9 cellular contexts compared by ENCODE assay signal in genomic region chr15:72599855-72600464, GRCh38. TPM values are rescaled to one million over a fixed set of nuclear protein-coding genes. Genes with fewer than 3 reads are reported as not detected.
DNase-seq lines count a peak whose midpoint lies in the region; TF ChIP-seq lines count a peak whose summit lies in the region.
"Had no signal": no experiment of that assay in that cellular context is flagged by ENCODE, and none has a peak within 500 bp of the region (broad histone marks: within the 10 kb centered on the region; RNA-seq: fewer than 3 reads in every experiment).

No MANE protein-coding gene starts in this region.

- no peak for TF ChIP-seq EP300 in ovary (IDR thresholded peaks at IDR 0.05)

- no peak overlapping the region for H3K9ac ChIP-seq in SK-N-MC (ENCODE audit: insufficient read length)

- H3K4me1 ChIP-seq in ovary (ENCODE audit: insufficient read depth): no peaks in the 10 kb centered on the region

- TF ChIP-seq CTCF in ovary (IDR thresholded peaks at IDR 0.05) (peak in 2 of 3 donors; percentile 20 to 27), lower leg skin (IDR thresholded peaks at IDR 0.05) (no peak)

- H3K9me3 ChIP-seq in SK-N-MC (ENCODE audit: low read depth, low read length) (no peaks in the 10 kb centered on the region), ovary (no peaks in the 10 kb centered on the region)

- H3K4me3 ChIP-seq in SK-N-MC (no peak overlapping the region), ovary (no peak overlapping the region), lower leg skin (ENCODE audit: low read depth, poor library complexity, severe bottlenecking) (no peak overlapping the region)

- intact Hi-C loops in ovary (cut with DNase I): no loop called here
- intact Hi-C loops in lower leg skin (cut with DNase I; ENCODE audit: low total_unique reads): no loop called here

- no peak overlapping the region for H3K27ac ChIP-seq in SK-N-MC
- H3K27ac ChIP-seq in ovary: no peak overlapping the region

- H3K27me3 ChIP-seq in ovary: no peaks in the 10 kb centered on the region

- DNase-seq in activated CD4-positive, alpha-beta T cell treated with anti-CD3 and anti-CD28 coated beads for 4 hours: peak; percentile 4 to 10
- DNase-seq in activated CD4-positive, alpha-beta T cell treated with anti-CD3 and anti-CD28 coated beads, Interleukin-2, amount 50 U/mL, for 1 hour: no peak
- DNase-seq in HT1080 (ENCODE audit: low read depth): peak; percentile 48
- DNase-seq in SK-N-MC (ENCODE audit: low read depth, low spot score): peak; percentile 10
- DNase-seq in fibroblast of gingiva (ENCODE audit: low read depth): peak; percentile 48
- no peak for DNase-seq in ovary
- DNase-seq in effector CD4-positive, alpha-beta T cell: no peak
- no peak for DNase-seq in lower leg skin (ENCODE audit: low spot score in 2 of 2)
- DNase-seq: stimulated activated naive B cell treated with anti-CD40 and anti-IgM and Interleukin-4, amounts not matched to agents 10 μg/mL and 1 μg/mL and 100 μg/mL, for 72 hours had no signal

- WGBS in ovary, 3 donors: 6 to 8% (median 6%) methylated on average over 2 of the region's 2 CpGs
- WGBS in lower leg skin, 2 donors: 9 to 18% methylated on average over 2 of the region's 2 CpGs

- no peak for TF ChIP-seq POLR2A in ovary (IDR thresholded peaks at IDR 0.05)
- TF ChIP-seq POLR2A in lower leg skin (IDR thresholded peaks at IDR 0.05): no peak

- H3K36me3 ChIP-seq in SK-N-MC (ENCODE audit: insufficient read depth, low read length) (no peaks in the 10 kb centered on the region), ovary (no peaks in the 10 kb centered on the region)

RNA-seq across cellular contexts. Expression of gene GOLGA6B, which starts 54.5 kb away (rescaled TPM):
- 0.18 TPM in 1 of 2 replicates, not detected in the other for total RNA-seq in HT1080 (2014; rRNA removed; shearing (Covaris generic))
- polyA plus RNA-seq in HT1080 (2015; cell fraction: cytosol; rRNA removed): not detected in 2 replicates
- not detected in 2 replicates for polyA plus RNA-seq in HT1080 (2015; cell fraction: nucleus; rRNA removed)
- total RNA-seq in ovary (under 1 TPM in 2 of 7 donors, not detected in 5; 0.15 to 0.36 TPM), lower leg skin (under 1 TPM in 1 of 4 donors, not detected in 3; 0.15 TPM)
- polyA plus RNA-seq in ovary: not detected

Comparison
In these comparisons a context has a peak if more than half of its experiments do, and no peak if none do; other contexts are left out.
1. DNase-seq: peak in activated CD4-positive, alpha-beta T cell treated with anti-CD3 and anti-CD28 coated beads for 4 hours (2 of 2), HT1080 (single experiment), SK-N-MC (single experiment) and fibroblast of gingiva (single experiment); none in activated CD4-positive, alpha-beta T cell treated with anti-CD3 and anti-CD28 coated beads, Interleukin-2, amount 50 U/mL, for 1 hour (single experiment), ovary (0 of 5), effector CD4-positive, alpha-beta T cell (single experiment) and lower leg skin (0 of 2).
2. CTCF ChIP-seq: peak in ovary (2 of 3); none in lower leg skin (0 of 3).